19 cellular contexts compared by ENCODE assay signal in the genomic region with DNA sequence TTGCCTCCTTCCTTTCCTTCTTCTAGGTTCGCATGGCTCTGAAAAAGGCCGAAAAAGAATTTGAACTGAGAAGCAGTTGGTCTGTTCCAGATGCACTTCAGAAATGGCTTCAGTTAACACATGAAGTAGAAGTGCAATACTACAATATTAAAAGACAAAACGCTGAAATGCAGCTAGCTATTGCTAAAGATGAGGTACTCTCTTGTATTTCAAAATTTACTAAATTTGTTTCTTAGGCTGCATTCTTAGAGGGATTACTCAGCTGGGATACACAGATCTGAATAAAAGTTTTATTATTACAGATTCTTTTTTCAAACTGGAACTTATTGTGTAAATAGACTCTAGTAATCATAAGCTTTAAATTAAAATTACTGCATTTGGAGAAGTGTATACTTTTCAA.
DNase-seq lines count a peak whose midpoint lies in the region; ATAC-seq and TF ChIP-seq lines count a peak whose summit lies in the region.
"Had no signal": no experiment of that assay in that cellular context is flagged by ENCODE, and none has a peak within 500 bp of the region (broad histone marks: within the 10 kb centered on the region; RNA-seq: fewer than 3 reads in every experiment).

No MANE protein-coding gene starts in this region.

- no peak for ATAC-seq in activated T-cell treated with anti-CD3 and anti-CD28 coated beads, Interleukin-2, amount 50 U/mL, for 72 hours (replicated peaks in 1 of 2)
- ATAC-seq in GM19023 (IDR thresholded peaks at IDR 0.05; ENCODE audit: unreplicated experiment) = no peak
- no peak for ATAC-seq in GM19395 (IDR thresholded peaks at IDR 0.05; ENCODE audit: unreplicated experiment)
- ATAC-seq: Panc1 had no signal

- 77% methylated on average over 3 of the region's 3 CpGs for WGBS in suprapubic skin

- H3K27ac Mint-ChIP-seq in activated T-cell treated with anti-CD3 and anti-CD28 coated beads, Interleukin-2, amount 50 U/mL, for 24 hours = peak overlapping the region; percentile 74
- no peak overlapping the region for H3K27ac Mint-ChIP-seq in activated T-cell treated with anti-CD3 and anti-CD28 coated beads, Interleukin-2, amount 50 U/mL, for 72 hours
- H3K27ac Mint-ChIP-seq: activated CD4-positive, alpha-beta memory T cell treated with anti-CD3 and anti-CD28 coated beads for 36 hours had no signal

- H3K9me3 Mint-ChIP-seq in activated T-cell treated with anti-CD3 and anti-CD28 coated beads, Interleukin-2, amount 50 U/mL, for 24 hours = no peaks in the 10 kb centered on the region
- no peaks in the 10 kb centered on the region for H3K9me3 Mint-ChIP-seq in activated T-cell treated with anti-CD3 and anti-CD28 coated beads, Interleukin-2, amount 50 U/mL, for 72 hours
- H3K9me3 Mint-ChIP-seq: activated CD4-positive, alpha-beta memory T cell treated with anti-CD3 and anti-CD28 coated beads for 36 hours had no signal

- TF ChIP-seq EP300 in suprapubic skin (IDR thresholded peaks at IDR 0.05) = no peak

- no peaks in the 10 kb centered on the region for H3K9me3 ChIP-seq in SU-DHL-6 (ENCODE audit: insufficient read depth, low read length)
- no peaks in the 10 kb centered on the region for H3K9me3 ChIP-seq in suprapubic skin
- H3K9me3 ChIP-seq: left lung had no signal

- peaks cover 47% of the 10 kb centered on the region for H3F3A ChIP-seq in SU-DHL-6 (ENCODE audit: insufficient read depth)

- no peak for DNase-seq in activated T-cell treated with anti-CD3 and anti-CD28 coated beads, Interleukin-2, amount 50 U/mL, for 24 hours
- no peak for DNase-seq in activated T-cell treated with anti-CD3 and anti-CD28 coated beads, Interleukin-2, amount 50 U/mL, for 72 hours
- peak; percentile 23 to 56 for DNase-seq in foreskin fibroblast
- DNase-seq in suprapubic skin (ENCODE audit: low spot score in 2 of 2) = no peak
- DNase-seq in globus pallidus (ENCODE audit: low spot score) = no peak
- DNase-seq: activated CD4-positive, alpha-beta memory T cell treated with anti-CD3 and anti-CD28 coated beads for 36 hours; cortex of kidney; erythroblast; left lung; MM.1S; NCI-H2081; NCI-H69; substantia nigra had no signal

- peaks cover 50% of the 10 kb centered on the region for H3K4me1 Mint-ChIP-seq in activated T-cell treated with anti-CD3 and anti-CD28 coated beads, Interleukin-2, amount 50 U/mL, for 24 hours (ENCODE audit: low read depth)
- peaks cover 38% of the 10 kb centered on the region for H3K4me1 Mint-ChIP-seq in activated T-cell treated with anti-CD3 and anti-CD28 coated beads, Interleukin-2, amount 50 U/mL, for 72 hours (ENCODE audit: low read depth)

- H3K4me2 ChIP-seq in SU-DHL-6 (ENCODE audit: low read depth, low read length, poor library complexity, severe bottlenecking) = peak overlapping the region; percentile 58

- 0 out of 2 replicates have a peak, but pooled peaks cover 5% of the 10 kb centered on the region for H4K20me1 ChIP-seq in SU-DHL-6 (ENCODE audit: low read depth, low read length)

- H3K36me3 ChIP-seq in SU-DHL-6 (ENCODE audit: low read length) (peaks cover 49% of the 10 kb centered on the region), suprapubic skin (peaks cover 3% of the 10 kb centered on the region)
- H3K36me3 ChIP-seq: left lung had no signal

- H3K9ac ChIP-seq in SU-DHL-6 (ENCODE audit: low read length) = no peak overlapping the region

- H3K27ac ChIP-seq in SU-DHL-6 (ENCODE audit: low read depth, low read length) = peak overlapping the region; percentile 82
- H3K27ac ChIP-seq in suprapubic skin = peak overlapping the region; percentile 2
- H3K27ac ChIP-seq: 22Rv1, SK-N-MC had no signal

- peaks cover 23% of the 10 kb centered on the region; the same call in 1 of the 2 replicates for H3K79me2 ChIP-seq in SU-DHL-6 (ENCODE audit: insufficient read depth, low read length)

- H3K4me3 ChIP-seq in SU-DHL-6 (ENCODE audit: insufficient read depth, low read length, poor library complexity, severe bottlenecking) (no peak overlapping the region), foreskin fibroblast (ENCODE audit: low read depth in 1 of 2, low read length in 2 of 2) (peak overlapping the region in 1 of 2 donors; percentile 16), suprapubic skin (no peak overlapping the region)
- H3K4me3 ChIP-seq: left lung, SK-N-MC had no signal

- no peaks in the 10 kb centered on the region for H3K9me2 ChIP-seq in SU-DHL-6 (replicated peaks; ENCODE audit: insufficient read depth, low read length)

- no peaks in the 10 kb centered on the region for H3K27me3 ChIP-seq in SU-DHL-6 (ENCODE audit: low read length)
- no peaks in the 10 kb centered on the region for H3K27me3 ChIP-seq in suprapubic skin
- H3K27me3 ChIP-seq: left lung had no signal

- peaks cover 2% of the 10 kb centered on the region for H3K4me1 ChIP-seq in suprapubic skin

- TF ChIP-seq CTCF in SU-DHL-6 (IDR thresholded peaks at IDR 0.05; ENCODE audit: insufficient read depth, low read length, poor library complexity, severe bottlenecking) = no peak
- no peak for TF ChIP-seq CTCF in foreskin fibroblast (IDR thresholded peaks at IDR 0.05; ENCODE audit: low read depth, low read length)
- TF ChIP-seq CTCF in suprapubic skin (IDR thresholded peaks at IDR 0.05) = no peak

- H3K4me3 Mint-ChIP-seq in activated T-cell treated with anti-CD3 and anti-CD28 coated beads, Interleukin-2, amount 50 U/mL, for 24 hours = no peak overlapping the region
- H3K4me3 Mint-ChIP-seq in activated T-cell treated with anti-CD3 and anti-CD28 coated beads, Interleukin-2, amount 50 U/mL, for 72 hours = no peak overlapping the region
- H3K4me3 Mint-ChIP-seq: activated CD4-positive, alpha-beta memory T cell treated with anti-CD3 and anti-CD28 coated beads for 36 hours had no signal

- no peak overlapping the region for H2AFZ ChIP-seq in SU-DHL-6 (ENCODE audit: low read depth, low read length, severe bottlenecking)

- H3K36me3 Mint-ChIP-seq in activated T-cell treated with anti-CD3 and anti-CD28 coated beads, Interleukin-2, amount 50 U/mL, for 24 hours (ENCODE audit: low read depth) = peaks cover 60% of the 10 kb centered on the region
- peaks cover 2% of the 10 kb centered on the region in 2 donors for H3K36me3 Mint-ChIP-seq in activated T-cell treated with anti-CD3 and anti-CD28 coated beads, Interleukin-2, amount 50 U/mL, for 72 hours (ENCODE audit: insufficient read depth in 2 of 2)

- no peak for TF ChIP-seq POLR2A in suprapubic skin (IDR thresholded peaks at IDR 0.05)

- no peaks in the 10 kb centered on the region for H3K27me3 Mint-ChIP-seq in activated T-cell treated with anti-CD3 and anti-CD28 coated beads, Interleukin-2, amount 50 U/mL, for 24 hours
- H3K27me3 Mint-ChIP-seq in activated T-cell treated with anti-CD3 and anti-CD28 coated beads, Interleukin-2, amount 50 U/mL, for 72 hours (ENCODE audit: low read depth) = no peaks in the 10 kb centered on the region
- H3K27me3 Mint-ChIP-seq: activated CD4-positive, alpha-beta memory T cell treated with anti-CD3 and anti-CD28 coated beads for 36 hours had no signal

Comparison
In these comparisons a context has a peak if more than half of its experiments do, and no peak if none do; other contexts are left out.
1. DNase-seq: peak in foreskin fibroblast (2 of 2); none in activated T-cell treated with anti-CD3 and anti-CD28 coated beads, Interleukin-2, amount 50 U/mL, for 24 hours (single experiment), activated T-cell treated with anti-CD3 and anti-CD28 coated beads, Interleukin-2, amount 50 U/mL, for 72 hours (0 of 2), suprapubic skin (0 of 2) and globus pallidus (single experiment).